Comparison of ENCODE assay signal across 21 cellular contexts in the genomic region with DNA sequence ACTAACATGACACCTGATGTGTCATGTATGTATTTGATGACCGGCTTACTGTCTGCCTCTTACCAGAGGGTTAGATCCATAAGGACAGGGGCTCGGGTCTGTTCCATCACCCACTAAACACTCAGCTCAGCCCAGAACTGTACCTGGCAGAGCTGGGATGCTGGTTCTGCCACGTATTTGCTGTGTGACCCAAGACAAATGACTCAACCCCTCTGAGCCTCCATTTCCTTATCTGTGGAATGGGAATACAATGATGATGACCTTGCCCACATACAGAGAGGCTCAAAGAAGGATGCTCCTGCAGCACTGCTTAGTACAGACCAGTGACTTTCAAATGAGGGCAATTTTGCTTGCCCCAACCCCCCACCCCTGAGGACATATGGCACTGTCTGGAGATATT. TPM values are rescaled to one million over a fixed set of nuclear protein-coding genes. Genes with fewer than 3 reads are reported as not detected.
DNase-seq lines count a peak whose midpoint lies in the region; ATAC-seq lines count a peak whose summit lies in the region.
"Had no signal": no experiment of that assay in that cellular context is flagged by ENCODE, and none has a peak within 500 bp of the region (broad histone marks: within the 10 kb centered on the region; RNA-seq: fewer than 3 reads in every experiment).

No MANE protein-coding gene starts in this region.

- no peak overlapping the region for H3K18ac ChIP-seq in mesendoderm (ENCODE audit: low read length)

- peak overlapping the region; percentile 12 to 96 (median 84) for H3K27ac Mint-ChIP-seq in CD8-positive, alpha-beta memory T cell
- H3K27ac Mint-ChIP-seq in activated naive CD8-positive, alpha-beta T cell treated with anti-CD3 and anti-CD28 coated beads, Interleukin-2, amount 50 U/mL, for 24 hours: peak overlapping the region; percentile 57
- H3K27ac Mint-ChIP-seq in immature natural killer cell: peak overlapping the region; percentile 15 to 82 (median 76)
- H3K27ac Mint-ChIP-seq in stimulated activated effector memory CD8-positive, alpha-beta T cell treated with anti-CD3 and anti-CD28 coated beads, Interleukin-12 subunit alpha, Interleukin-12 subunit beta, amount 100 ng/mL, for 72 hours: peak overlapping the region; percentile 78
- H3K27ac Mint-ChIP-seq: activated naive CD4-positive, alpha-beta T cell treated with anti-CD3 and anti-CD28 coated beads, Interleukin-2, amount 50 U/mL, for 24 hours; HFFc6; progenitor cell of endocrine pancreas had no signal

- H2BK5ac ChIP-seq in mesendoderm (ENCODE audit: low read length): no peak overlapping the region

- CTCF ChIA-PET in CD8-positive, alpha-beta memory T cell (lab: Charles Lee): interaction anchor here (1.1 kb wide), 1 partner anchor 138 kb away, joined by 3 read pairs; no protein-coding TSS in a partner anchor

- peaks cover 54% of the 10 kb centered on the region for H3K4me1 ChIP-seq in CD8-positive, alpha-beta memory T cell (ENCODE audit: insufficient read depth, low read length)
- H3K4me1 ChIP-seq in mesendoderm (ENCODE audit: control insufficient read depth, low read depth, low read length): peaks cover 22% of the 10 kb centered on the region
- H3K4me1 ChIP-seq: Caco-2 had no signal

- no peaks in the 10 kb centered on the region for H3K27me3 ChIP-seq in CD8-positive, alpha-beta memory T cell (ENCODE audit: insufficient read depth, low read length, poor library complexity, severe bottlenecking)
- no peaks in the 10 kb centered on the region for H3K27me3 ChIP-seq in mesendoderm (ENCODE audit: insufficient read depth, low read length, poor library complexity)

- DNase-seq in CD8-positive, alpha-beta memory T cell: no peak
- DNase-seq in activated naive CD8-positive, alpha-beta T cell treated with anti-CD3 and anti-CD28 coated beads, Interleukin-2, amount 50 U/mL, for 24 hours: no peak
- DNase-seq in immature natural killer cell (no peak), mesendoderm (no peak)
- DNase-seq in stimulated activated effector memory CD8-positive, alpha-beta T cell treated with anti-CD3 and anti-CD28 coated beads, Interleukin-12 subunit alpha, Interleukin-12 subunit beta, amount 100 ng/mL, for 72 hours (ENCODE audit: low spot score in 2 of 2): no peak
- DNase-seq: activated CD4-positive, alpha-beta T cell treated with anti-CD3 and anti-CD28 coated beads for 1 hour; Caco-2; DND-41; HFFc6; left cardiac atrium; NCI-H1092; NCI-H1930; NCI-H345; OCI-M1; Right ventricle myocardium superior; SW 1271 had no signal

- no peak for ATAC-seq in activated naive CD8-positive, alpha-beta T cell treated with anti-CD3 and anti-CD28 coated beads, Interleukin-2, amount 50 U/mL, for 24 hours
- ATAC-seq in stimulated activated effector memory CD8-positive, alpha-beta T cell treated with anti-CD3 and anti-CD28 coated beads, Interleukin-12 subunit alpha, Interleukin-12 subunit beta, amount 100 ng/mL, for 72 hours: no peak
- ATAC-seq in HG03095 (IDR thresholded peaks at IDR 0.05; ENCODE audit: unreplicated experiment): no peak
- no peak for ATAC-seq in GM19452 (IDR thresholded peaks at IDR 0.05; ENCODE audit: unreplicated experiment)
- ATAC-seq: left cardiac atrium had no signal

- no CpG with 5 or more reads among the region's 3 CpGs for WGBS in mesendoderm (ENCODE audit: extremely low coverage, insufficient coverage, low lambda C conversion rate)

- H4K5ac ChIP-seq in mesendoderm (ENCODE audit: low read length): no peak overlapping the region

- no peak overlapping the region for H2BK15ac ChIP-seq in mesendoderm (replicated peaks; ENCODE audit: low read depth)

- peaks cover 0 to 20% (median 2%) of the 10 kb centered on the region in 3 donors for H3K36me3 Mint-ChIP-seq in CD8-positive, alpha-beta memory T cell
- H3K36me3 Mint-ChIP-seq in activated naive CD8-positive, alpha-beta T cell treated with anti-CD3 and anti-CD28 coated beads, Interleukin-2, amount 50 U/mL, for 24 hours (ENCODE audit: low read depth): peaks cover 3% of the 10 kb centered on the region
- peaks cover 0 to 6% (median 5%) of the 10 kb centered on the region in 3 donors for H3K36me3 Mint-ChIP-seq in immature natural killer cell
- H3K36me3 Mint-ChIP-seq in stimulated activated effector memory CD8-positive, alpha-beta T cell treated with anti-CD3 and anti-CD28 coated beads, Interleukin-12 subunit alpha, Interleukin-12 subunit beta, amount 100 ng/mL, for 72 hours: peaks cover 8% of the 10 kb centered on the region
- H3K36me3 Mint-ChIP-seq: activated naive CD4-positive, alpha-beta T cell treated with anti-CD3 and anti-CD28 coated beads, Interleukin-2, amount 50 U/mL, for 24 hours had no signal

- no peak overlapping the region for H3K4me2 ChIP-seq in mesendoderm (ENCODE audit: low read length)

- H3K4me1 Mint-ChIP-seq in CD8-positive, alpha-beta memory T cell: peaks cover 35 to 96% (median 79%) of the 10 kb centered on the region in 3 donors
- H3K4me1 Mint-ChIP-seq in activated naive CD8-positive, alpha-beta T cell treated with anti-CD3 and anti-CD28 coated beads, Interleukin-2, amount 50 U/mL, for 24 hours: peaks cover 60% of the 10 kb centered on the region
- H3K4me1 Mint-ChIP-seq in immature natural killer cell: peaks cover 0 to 67% of the 10 kb centered on the region in 2 donors
- H3K4me1 Mint-ChIP-seq in stimulated activated effector memory CD8-positive, alpha-beta T cell treated with anti-CD3 and anti-CD28 coated beads, Interleukin-12 subunit alpha, Interleukin-12 subunit beta, amount 100 ng/mL, for 72 hours: peaks cover 51% of the 10 kb centered on the region

- H3K79me2 ChIP-seq in mesendoderm (ENCODE audit: control insufficient read depth, insufficient read depth, low read length): peaks cover 64% of the 10 kb centered on the region

- POLR2A ChIA-PET in CD8-positive, alpha-beta memory T cell (lab: Charles Lee): no interaction called here

- no peak overlapping the region for H4K8ac ChIP-seq in mesendoderm (ENCODE audit: low read depth, low read length)

- H3K9me3 Mint-ChIP-seq in CD8-positive, alpha-beta memory T cell: no peaks in the 10 kb centered on the region
- H3K9me3 Mint-ChIP-seq in activated naive CD8-positive, alpha-beta T cell treated with anti-CD3 and anti-CD28 coated beads, Interleukin-2, amount 50 U/mL, for 24 hours: no peaks in the 10 kb centered on the region
- no peaks in the 10 kb centered on the region for H3K9me3 Mint-ChIP-seq in immature natural killer cell
- no peaks in the 10 kb centered on the region for H3K9me3 Mint-ChIP-seq in stimulated activated effector memory CD8-positive, alpha-beta T cell treated with anti-CD3 and anti-CD28 coated beads, Interleukin-12 subunit alpha, Interleukin-12 subunit beta, amount 100 ng/mL, for 72 hours
- H3K9me3 Mint-ChIP-seq: activated naive CD4-positive, alpha-beta T cell treated with anti-CD3 and anti-CD28 coated beads, Interleukin-2, amount 50 U/mL, for 24 hours; HFFc6; nephron progenitor cell had no signal

- H3K4me3 Mint-ChIP-seq in CD8-positive, alpha-beta memory T cell: peak overlapping the region in 4 of 7 donors; percentile 8 to 45 (median 44)
- H3K4me3 Mint-ChIP-seq in activated naive CD8-positive, alpha-beta T cell treated with anti-CD3 and anti-CD28 coated beads, Interleukin-2, amount 50 U/mL, for 24 hours: no peak overlapping the region
- peak overlapping the region in 4 of 5 donors; percentile 19 to 48 (median 26) for H3K4me3 Mint-ChIP-seq in immature natural killer cell
- H3K4me3 Mint-ChIP-seq in stimulated activated effector memory CD8-positive, alpha-beta T cell treated with anti-CD3 and anti-CD28 coated beads, Interleukin-12 subunit alpha, Interleukin-12 subunit beta, amount 100 ng/mL, for 72 hours: no peak overlapping the region
- H3K4me3 Mint-ChIP-seq: activated naive CD4-positive, alpha-beta T cell treated with anti-CD3 and anti-CD28 coated beads, Interleukin-2, amount 50 U/mL, for 24 hours; HFFc6; nephron progenitor cell had no signal

- no peak overlapping the region for H3K27ac ChIP-seq in CD8-positive, alpha-beta memory T cell (ENCODE audit: low read depth, low read length)
- H3K27ac ChIP-seq in mesendoderm (ENCODE audit: low read depth, low read length): no peak overlapping the region

- H3K27me3 Mint-ChIP-seq in CD8-positive, alpha-beta memory T cell: peaks cover 0 to 2% of the 10 kb centered on the region in 2 donors
- no peaks in the 10 kb centered on the region for H3K27me3 Mint-ChIP-seq in activated naive CD8-positive, alpha-beta T cell treated with anti-CD3 and anti-CD28 coated beads, Interleukin-2, amount 50 U/mL, for 24 hours
- H3K27me3 Mint-ChIP-seq in immature natural killer cell (ENCODE audit: low read depth in 3 of 3): peaks cover 0 to 6% (median 0%) of the 10 kb centered on the region in 3 donors
- H3K27me3 Mint-ChIP-seq: activated naive CD4-positive, alpha-beta T cell treated with anti-CD3 and anti-CD28 coated beads, Interleukin-2, amount 50 U/mL, for 24 hours had no signal

- H3K23ac ChIP-seq in mesendoderm (ENCODE audit: low read length): no peak overlapping the region

- no peak overlapping the region for H3K9ac ChIP-seq in mesendoderm (ENCODE audit: low read length)

- no peaks in the 10 kb centered on the region for H3K36me3 ChIP-seq in CD8-positive, alpha-beta memory T cell (ENCODE audit: insufficient read depth, low read length)
- no peaks in the 10 kb centered on the region for H3K36me3 ChIP-seq in mesendoderm (ENCODE audit: control insufficient read depth, insufficient read depth, low read length)

- H3K4ac ChIP-seq in mesendoderm (ENCODE audit: low read depth, low read length): no peak overlapping the region

- no peak overlapping the region for H2BK120ac ChIP-seq in mesendoderm (ENCODE audit: low read depth, low read length)

- H3K79me1 ChIP-seq in mesendoderm (ENCODE audit: low read length): peaks cover 42% of the 10 kb centered on the region

- no peak overlapping the region for H3K56ac ChIP-seq in mesendoderm (ENCODE audit: low read length)

- no peak overlapping the region for H2AK5ac ChIP-seq in mesendoderm (ENCODE audit: low read length)

- H3K9me3 ChIP-seq in CD8-positive, alpha-beta memory T cell (ENCODE audit: low read length): no peaks in the 10 kb centered on the region
- H3K9me3 ChIP-seq: Caco-2 had no signal

- no peak overlapping the region for H3K4me3 ChIP-seq in CD8-positive, alpha-beta memory T cell (ENCODE audit: low read length)
- H3K4me3 ChIP-seq in mesendoderm (ENCODE audit: low read length): no peak overlapping the region

RNA-seq across cellular contexts. Expression of gene PREX1, which starts 32.7 kb away (rescaled TPM):
- 10 to 100 TPM; 90.0 to 90.5 TPM for total RNA-seq in CD8-positive, alpha-beta memory T cell
- polyA plus RNA-seq in CD8-positive, alpha-beta memory T cell: 89.5 TPM
- 10 to 100 TPM; 30.5 to 94.3 (median 54.9) TPM for polyA plus RNA-seq in immature natural killer cell
- 20.7 TPM for polyA plus RNA-seq in mesendoderm (2013, experiment 1 of 2)
- polyA plus RNA-seq in mesendoderm (2013, experiment 2 of 2): 19.7 TPM

Comparison
In these comparisons a context has a peak if more than half of its experiments do, and no peak if none do; other contexts are left out.
1. H3K4me3 Mint-ChIP-seq: peak in CD8-positive, alpha-beta memory T cell (4 of 7) and immature natural killer cell (4 of 5); none in activated naive CD8-positive, alpha-beta T cell treated with anti-CD3 and anti-CD28 coated beads, Interleukin-2, amount 50 U/mL, for 24 hours (single experiment) and stimulated activated effector memory CD8-positive, alpha-beta T cell treated with anti-CD3 and anti-CD28 coated beads, Interleukin-12 subunit alpha, Interleukin-12 subunit beta, amount 100 ng/mL, for 72 hours (single experiment).
2. Peak in every context shown above with its lines, with median percentiles within 50 percentile points of each other: H3K27ac Mint-ChIP-seq.